19 cellular contexts compared by ENCODE assay signal in genomic region chr6:163455553-163455952, GRCh38. TPM values are rescaled to one million over a fixed set of nuclear protein-coding genes. Genes with fewer than 3 reads are reported as not detected.
DNase-seq lines count a peak whose midpoint lies in the region; ATAC-seq and TF ChIP-seq lines count a peak whose summit lies in the region.
"Had no signal": no experiment of that assay in that cellular context is flagged by ENCODE, and none has a peak within 500 bp of the region (broad histone marks: within the 10 kb centered on the region; RNA-seq: fewer than 3 reads in every experiment).

No MANE protein-coding gene starts in this region.

- no peaks in the 10 kb centered on the region for H3K9me3 Mint-ChIP-seq in activated naive CD4-positive, alpha-beta T cell treated with anti-CD3 and anti-CD28 coated beads, Interleukin-2, amount 50 U/mL, for 24 hours
- H3K9me3 Mint-ChIP-seq in stimulated activated effector memory CD8-positive, alpha-beta T cell treated with anti-CD3 and anti-CD28 coated beads, Interleukin-12 subunit alpha, Interleukin-12 subunit beta, amount 100 ng/mL, for 72 hours: no peaks in the 10 kb centered on the region
- no peaks in the 10 kb centered on the region for H3K9me3 Mint-ChIP-seq in type B pancreatic cell
- H3K9me3 Mint-ChIP-seq: activated T-helper 2 cell treated with anti-CD3 and anti-CD28 coated beads, Interferon-gamma antibody, Interleukin-2, Interleukin-4, amounts not matched to agents 10 μg/mL and 5 μg/mL and 100 μg/mL, durations not matched to agents 14 hours and 24 hours and 36 hours; nephron; T-helper 1 cell treated with Interleukin-12 subunit alpha and Interleukin-12 subunit beta and Interleukin-4 antibody, amounts not matched to agents 30 μg/mL and 1 μg/mL, for 36 hours had no signal

- H3K27ac Mint-ChIP-seq in activated naive CD4-positive, alpha-beta T cell treated with anti-CD3 and anti-CD28 coated beads, Interleukin-2, amount 50 U/mL, for 24 hours: peak overlapping the region; percentile 6
- H3K27ac Mint-ChIP-seq in stimulated activated effector memory CD8-positive, alpha-beta T cell treated with anti-CD3 and anti-CD28 coated beads, Interleukin-12 subunit alpha, Interleukin-12 subunit beta, amount 100 ng/mL, for 72 hours: peak overlapping the region; percentile 16
- no peak overlapping the region for H3K27ac Mint-ChIP-seq in type B pancreatic cell
- H3K27ac Mint-ChIP-seq: activated T-helper 2 cell treated with anti-CD3 and anti-CD28 coated beads, Interferon-gamma antibody, Interleukin-2, Interleukin-4, amounts not matched to agents 10 μg/mL and 5 μg/mL and 100 μg/mL, durations not matched to agents 14 hours and 24 hours and 36 hours; T-helper 1 cell treated with Interleukin-12 subunit alpha and Interleukin-12 subunit beta and Interleukin-4 antibody, amounts not matched to agents 30 μg/mL and 1 μg/mL, for 36 hours had no signal

- H4K20me1 ChIP-seq in PC-3 (ENCODE audit: low read length): peaks cover 51% of the 10 kb centered on the region

- H4K8ac ChIP-seq in mesendoderm (ENCODE audit: low read depth, low read length): no peak overlapping the region

- no peaks in the 10 kb centered on the region for H3K9me2 ChIP-seq in PC-3 (replicated peaks; ENCODE audit: low read length)

- H3K4ac ChIP-seq in mesendoderm (ENCODE audit: low read depth, low read length): no peak overlapping the region

- no peak overlapping the region for H2BK15ac ChIP-seq in mesendoderm (replicated peaks; ENCODE audit: low read depth)

- H3K36me3 Mint-ChIP-seq in activated naive CD4-positive, alpha-beta T cell treated with anti-CD3 and anti-CD28 coated beads, Interleukin-2, amount 50 U/mL, for 24 hours: peaks cover 12% of the 10 kb centered on the region
- H3K36me3 Mint-ChIP-seq in stimulated activated effector memory CD8-positive, alpha-beta T cell treated with anti-CD3 and anti-CD28 coated beads, Interleukin-12 subunit alpha, Interleukin-12 subunit beta, amount 100 ng/mL, for 72 hours: no peaks in the 10 kb centered on the region
- peaks cover 33% of the 10 kb centered on the region for H3K36me3 Mint-ChIP-seq in type B pancreatic cell

- CTCF ChIA-PET in PC-3 (lab: Charles Lee): no interaction called here

- H4K5ac ChIP-seq in mesendoderm (ENCODE audit: low read length): no peak overlapping the region

- no peak overlapping the region for H2BK120ac ChIP-seq in mesendoderm (ENCODE audit: low read depth, low read length)

- peaks cover 12% of the 10 kb centered on the region for H3K79me1 ChIP-seq in mesendoderm (ENCODE audit: low read length)

- H3K4me1 ChIP-seq in PC-3 (ENCODE audit: insufficient read depth, low read length) (no peaks in the 10 kb centered on the region), mesendoderm (ENCODE audit: control insufficient read depth, low read depth, low read length) (peaks cover 4% of the 10 kb centered on the region)
- H3K4me1 ChIP-seq: colonic mucosa had no signal

- no peak overlapping the region for H3K4me3 ChIP-seq in PC-3 (ENCODE audit: low read length)
- H3K4me3 ChIP-seq in foreskin fibroblast (ENCODE audit: low read depth in 1 of 2, low read length in 2 of 2): no peak overlapping the region
- no peak overlapping the region for H3K4me3 ChIP-seq in mesendoderm (ENCODE audit: low read length)
- H3K4me3 ChIP-seq: colonic mucosa, SJCRH30 had no signal

- no peak overlapping the region for H3K4me2 ChIP-seq in PC-3 (ENCODE audit: low read length)
- H3K4me2 ChIP-seq in mesendoderm (ENCODE audit: low read length): no peak overlapping the region

- no peaks in the 10 kb centered on the region for H3K9me3 ChIP-seq in PC-3 (ENCODE audit: low read length)
- H3K9me3 ChIP-seq: colonic mucosa, SJCRH30 had no signal

- no peak overlapping the region for H2AFZ ChIP-seq in PC-3 (ENCODE audit: low read length)
- H2AFZ ChIP-seq: parathyroid adenoma had no signal

- no peak overlapping the region for H3K4me3 Mint-ChIP-seq in activated naive CD4-positive, alpha-beta T cell treated with anti-CD3 and anti-CD28 coated beads, Interleukin-2, amount 50 U/mL, for 24 hours
- no peak overlapping the region for H3K4me3 Mint-ChIP-seq in stimulated activated effector memory CD8-positive, alpha-beta T cell treated with anti-CD3 and anti-CD28 coated beads, Interleukin-12 subunit alpha, Interleukin-12 subunit beta, amount 100 ng/mL, for 72 hours
- H3K4me3 Mint-ChIP-seq in type B pancreatic cell: no peak overlapping the region
- H3K4me3 Mint-ChIP-seq: nephron; T-helper 1 cell treated with Interleukin-12 subunit alpha and Interleukin-12 subunit beta and Interleukin-4 antibody, amounts not matched to agents 30 μg/mL and 1 μg/mL, for 36 hours had no signal

- POLR2A ChIA-PET in PC-3 (lab: Charles Lee; ENCODE audit: unreplicated experiment): no interaction called here

- no peak overlapping the region for H2AK5ac ChIP-seq in mesendoderm (ENCODE audit: low read length)

- H3F3A ChIP-seq in PC-3 (ENCODE audit: low read length, unreplicated experiment): no peaks in the 10 kb centered on the region

- H2BK5ac ChIP-seq in mesendoderm (ENCODE audit: low read length): no peak overlapping the region

- H3K18ac ChIP-seq in mesendoderm (ENCODE audit: low read length): no peak overlapping the region

- H3K79me2 ChIP-seq in PC-3 (ENCODE audit: low read length) (peaks cover 100% of the 10 kb centered on the region), mesendoderm (ENCODE audit: control insufficient read depth, insufficient read depth, low read length) (peaks cover 46% of the 10 kb centered on the region)

- H3K9ac ChIP-seq in PC-3 (ENCODE audit: low read length) (no peak overlapping the region), mesendoderm (ENCODE audit: low read length) (no peak overlapping the region)
- H3K9ac ChIP-seq: parathyroid adenoma had no signal

- intact Hi-C loops in PC-3 (cut with micrococcal nuclease): no loop called here

- no peak overlapping the region for H3K23ac ChIP-seq in mesendoderm (ENCODE audit: low read length)

- H3K36me3 ChIP-seq in PC-3 (ENCODE audit: low read depth, low read length) (peaks cover 4% of the 10 kb centered on the region; the same call in 1 of the 2 replicates), mesendoderm (ENCODE audit: control insufficient read depth, insufficient read depth, low read length) (no peaks in the 10 kb centered on the region)
- H3K36me3 ChIP-seq: colonic mucosa had no signal

- TSS peak; percentile 17 for BruUV-seq in PC-3 (replicated peaks; lab: Mats Ljungman, UMichigan)

- TF ChIP-seq CTCF in PC-3 (conservative IDR thresholded peaks at IDR 0.05; ENCODE audit: low read depth, low read length) (no peak), foreskin fibroblast (IDR thresholded peaks at IDR 0.05; ENCODE audit: low read depth, low read length) (no peak), type B pancreatic cell (conservative IDR thresholded peaks at IDR 0.05) (no peak)

- H3K4me1 Mint-ChIP-seq in activated naive CD4-positive, alpha-beta T cell treated with anti-CD3 and anti-CD28 coated beads, Interleukin-2, amount 50 U/mL, for 24 hours: peaks cover 78% of the 10 kb centered on the region
- H3K4me1 Mint-ChIP-seq in stimulated activated effector memory CD8-positive, alpha-beta T cell treated with anti-CD3 and anti-CD28 coated beads, Interleukin-12 subunit alpha, Interleukin-12 subunit beta, amount 100 ng/mL, for 72 hours: peaks cover 54% of the 10 kb centered on the region
- peaks cover 10% of the 10 kb centered on the region for H3K4me1 Mint-ChIP-seq in type B pancreatic cell (ENCODE audit: unreplicated experiment)

- ATAC-seq in PC-3: no peak
- ATAC-seq in stimulated activated effector memory CD8-positive, alpha-beta T cell treated with anti-CD3 and anti-CD28 coated beads, Interleukin-12 subunit alpha, Interleukin-12 subunit beta, amount 100 ng/mL, for 72 hours: no peak
- no peak for ATAC-seq in GM18519 (IDR thresholded peaks at IDR 0.05; ENCODE audit: low FRiP score, unreplicated experiment)

- no peak for DNase-seq in activated naive CD4-positive, alpha-beta T cell (lab: John Stamatoyannopoulos, UW)
- DNase-seq in PC-3 (no peak), foreskin fibroblast (peak; percentile 46 to 59), type B pancreatic cell (ENCODE audit: extremely low spot score, unreplicated experiment) (no peak), mesendoderm (no peak)
- DNase-seq in stimulated activated effector memory CD8-positive, alpha-beta T cell treated with anti-CD3 and anti-CD28 coated beads, Interleukin-12 subunit alpha, Interleukin-12 subunit beta, amount 100 ng/mL, for 72 hours (ENCODE audit: low spot score in 2 of 2): no peak
- DNase-seq: activated CD4-positive, alpha-beta T cell treated with anti-CD3 and anti-CD28 coated beads for 48 hours; colonic mucosa; DMS79; head of caudate nucleus; NCI-H1417 treated with DMSO at 0.1 percent for 48 hours; SJCRH30; trophoblast cell had no signal

- H3K56ac ChIP-seq in mesendoderm (ENCODE audit: low read length): no peak overlapping the region

- no peaks in the 10 kb centered on the region for H3K27me3 Mint-ChIP-seq in activated naive CD4-positive, alpha-beta T cell treated with anti-CD3 and anti-CD28 coated beads, Interleukin-2, amount 50 U/mL, for 24 hours
- H3K27me3 Mint-ChIP-seq in type B pancreatic cell: no peaks in the 10 kb centered on the region

- H3K27me3 ChIP-seq in PC-3 (ENCODE audit: low read length) (no peaks in the 10 kb centered on the region), mesendoderm (ENCODE audit: insufficient read depth, low read length, poor library complexity) (no peaks in the 10 kb centered on the region)
- H3K27me3 ChIP-seq: colonic mucosa, SJCRH30 had no signal

- no peak overlapping the region for H3K27ac ChIP-seq in PC-3 (ENCODE audit: low read length)
- no peak overlapping the region for H3K27ac ChIP-seq in mesendoderm (ENCODE audit: low read depth, low read length)
- H3K27ac ChIP-seq: colonic mucosa, parathyroid adenoma, SJCRH30 had no signal

RNA-seq across cellular contexts. Expression of gene QKI, which starts 41.0 kb away (rescaled TPM):
- 64.3 and 87.7 TPM in 2 replicates for total RNA-seq in PC-3 (2014; rRNA removed)
- total RNA-seq in type B pancreatic cell (ENCODE audit: low replicate concordance): 50.4 and 150 TPM in 2 replicates
- polyA plus RNA-seq in mesendoderm (2013, experiment 1 of 2): 119 TPM
- 114 TPM for polyA plus RNA-seq in mesendoderm (2013, experiment 2 of 2)

Comparison
In these comparisons a context has a peak if more than half of its experiments do, and no peak if none do; other contexts are left out.
1. DNase-seq: peak in foreskin fibroblast (2 of 2); none in activated naive CD4-positive, alpha-beta T cell (0 of 4), PC-3 (single experiment), stimulated activated effector memory CD8-positive, alpha-beta T cell treated with anti-CD3 and anti-CD28 coated beads, Interleukin-12 subunit alpha, Interleukin-12 subunit beta, amount 100 ng/mL, for 72 hours (0 of 2), type B pancreatic cell (single experiment) and mesendoderm (single experiment).